In the genomic region with DNA sequence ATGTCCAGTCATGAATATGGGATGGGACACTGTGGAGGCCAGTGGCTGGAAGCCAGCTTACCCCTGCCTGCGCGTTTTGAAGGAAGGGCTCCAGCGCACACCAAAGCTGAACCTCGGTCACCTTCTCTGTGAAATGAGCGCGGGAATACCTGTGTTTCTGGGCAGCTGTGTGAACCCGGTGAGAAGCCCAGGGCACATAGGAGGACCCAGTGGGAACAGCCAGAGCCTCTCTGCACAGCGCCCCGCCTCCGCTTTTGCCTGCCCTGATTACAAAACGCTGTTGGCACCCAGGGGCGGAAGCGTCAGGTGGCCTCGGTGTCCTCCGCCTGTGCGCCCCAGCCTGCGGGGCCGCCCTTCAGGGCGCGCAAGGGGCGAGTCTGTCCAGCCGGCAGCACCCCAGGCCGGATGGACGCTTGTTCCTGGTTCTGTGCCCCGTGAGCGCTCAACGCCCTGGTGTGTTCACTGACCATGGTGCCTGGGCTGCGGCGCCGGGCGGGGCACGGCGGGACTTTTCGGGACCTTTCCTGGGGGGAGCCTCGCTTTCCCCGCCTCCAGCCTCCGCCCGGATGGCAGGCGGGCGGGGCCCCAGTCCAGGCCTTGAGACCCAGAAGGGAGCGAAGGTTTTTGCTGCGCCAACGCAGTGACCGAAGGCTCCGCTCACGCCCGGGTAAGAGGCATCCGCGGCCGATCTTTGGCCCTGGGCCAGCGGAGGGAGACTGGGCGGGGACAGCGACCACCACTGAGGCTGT, we compare ENCODE assay signal across 1 cellular context.
TF ChIP-seq lines count a peak whose summit lies in the region.

A gene (plus strand): TSS at position 588 of the 749 bp plus-strand sequence. CDS start 23,895 bp downstream, outside the sequence.

TF ChIP-seq in HepG2, 621 proteins besides CTCF, POLR2A, EP300 and RAD21 (continued from another document and continues in another):
- TF ChIP-seq ZNF792 (CRISPR knock-in tag; IDR thresholded peaks at IDR 0.05) (peak; percentile 63; the same call in 1 of the 2 replicates), GATAD2A (CRISPR knock-in tag; IDR thresholded peaks at IDR 0.05) (peak; percentile 77), ZNF530 (CRISPR knock-in tag; IDR thresholded peaks at IDR 0.05; ENCODE audit: low read depth) (no peak), NCOA1 (CRISPR knock-in tag; IDR thresholded peaks at IDR 0.05) (peak; percentile 77; the same call in 1 of the 2 replicates), ZNF614 (CRISPR knock-in tag; IDR thresholded peaks at IDR 0.05; ENCODE audit: borderline replicate concordance) (no peak), NR2F1 (CRISPR knock-in tag; IDR thresholded peaks at IDR 0.05) (no peak), RELA (CRISPR knock-in tag; IDR thresholded peaks at IDR 0.05) (no peak), ZNF749 (CRISPR knock-in tag; IDR thresholded peaks at IDR 0.05; ENCODE audit: borderline replicate concordance) (peak; percentile 53; the same call in 1 of the 2 replicates), ZNF724P (CRISPR knock-in tag; IDR thresholded peaks at IDR 0.05; ENCODE audit: borderline replicate concordance) (no peak), NFKB2 (CRISPR knock-in tag; IDR thresholded peaks at IDR 0.05; ENCODE audit: borderline replicate concordance) (peak; percentile 15; the same call in 1 of the 2 replicates), SYNCRIP (IDR thresholded peaks at IDR 0.05; ENCODE audit: insufficient read depth, low read depth, low read length) (no peak), SIN3A (IDR thresholded peaks at IDR 0.05; ENCODE audit: borderline replicate concordance, low read depth, low read length) (peak; percentile 28; the same call in 1 of the 2 replicates), SMC3 (IDR thresholded peaks at IDR 0.05; ENCODE audit: low read length) (no peak), ZNF678 (CRISPR knock-in tag; IDR thresholded peaks at IDR 0.05) (no peak), TBX3 (IDR thresholded peaks at IDR 0.05; ENCODE audit: borderline replicate concordance) (no peak), NFKBIZ (CRISPR knock-in tag; IDR thresholded peaks at IDR 0.05) (no peak), PAWR (CRISPR knock-in tag; IDR thresholded peaks at IDR 0.05; ENCODE audit: borderline replicate concordance) (no peak), ZNF879 (CRISPR knock-in tag; IDR thresholded peaks at IDR 0.05) (no peak), GATA4 (IDR thresholded peaks at IDR 0.05; ENCODE audit: borderline replicate concordance, low read depth) (no peak), FOSL2 (CRISPR knock-in tag; IDR thresholded peaks at IDR 0.05) (peak; percentile 54; the same call in 1 of the 2 replicates), CBFB (CRISPR knock-in tag; IDR thresholded peaks at IDR 0.05) (no peak; the same call in 1 of the 2 replicates), ZNF432 (CRISPR knock-in tag; IDR thresholded peaks at IDR 0.05; ENCODE audit: borderline replicate concordance) (no peak), MTF2 (CRISPR knock-in tag; IDR thresholded peaks at IDR 0.05; ENCODE audit: borderline replicate concordance) (0 out of 2 replicates have a peak, but pooled peaks have one; percentile 55), THYN1 (CRISPR knock-in tag; IDR thresholded peaks at IDR 0.05; ENCODE audit: borderline replicate concordance, low read depth) (peak; percentile 61; the same call in 1 of the 2 replicates), ZSCAN9 (CRISPR knock-in tag; IDR thresholded peaks at IDR 0.05; ENCODE audit: borderline replicate concordance) (0 out of 2 replicates have a peak, but pooled peaks have one; percentile 37), ZNF256 (CRISPR knock-in tag; conservative IDR thresholded peaks at IDR 0.05) (no peak), ZFYVE20 (CRISPR knock-in tag; IDR thresholded peaks at IDR 0.05; ENCODE audit: borderline replicate concordance, low read depth) (no peak), HOXA3 (CRISPR knock-in tag; IDR thresholded peaks at IDR 0.05) (no peak; the same call in 1 of the 2 replicates), MYNN (CRISPR knock-in tag; IDR thresholded peaks at IDR 0.05; ENCODE audit: low read depth) (no peak), ZNF768 (CRISPR knock-in tag; IDR thresholded peaks at IDR 0.05) (peak; percentile 69), MAF1 (CRISPR knock-in tag; IDR thresholded peaks at IDR 0.05; ENCODE audit: borderline replicate concordance) (no peak)
- TF ChIP-seq, protein P1, sequence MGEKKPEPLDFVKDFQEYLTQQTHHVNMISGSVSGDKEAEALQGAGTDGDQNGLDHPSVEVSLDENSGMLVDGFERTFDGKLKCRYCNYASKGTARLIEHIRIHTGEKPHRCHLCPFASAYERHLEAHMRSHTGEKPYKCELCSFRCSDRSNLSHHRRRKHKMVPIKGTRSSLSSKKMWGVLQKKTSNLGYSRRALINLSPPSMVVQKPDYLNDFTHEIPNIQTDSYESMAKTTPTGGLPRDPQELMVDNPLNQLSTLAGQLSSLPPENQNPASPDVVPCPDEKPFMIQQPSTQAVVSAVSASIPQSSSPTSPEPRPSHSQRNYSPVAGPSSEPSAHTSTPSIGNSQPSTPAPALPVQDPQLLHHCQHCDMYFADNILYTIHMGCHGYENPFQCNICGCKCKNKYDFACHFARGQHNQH (CRISPR knock-in tag; IDR thresholded peaks at IDR 0.05), result peak; percentile 95; the same call in 1 of the 2 replicates
- TF ChIP-seq, protein P2, sequence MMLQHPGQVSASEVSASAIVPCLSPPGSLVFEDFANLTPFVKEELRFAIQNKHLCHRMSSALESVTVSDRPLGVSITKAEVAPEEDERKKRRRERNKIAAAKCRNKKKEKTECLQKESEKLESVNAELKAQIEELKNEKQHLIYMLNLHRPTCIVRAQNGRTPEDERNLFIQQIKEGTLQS (CRISPR knock-in tag; IDR thresholded peaks at IDR 0.05), result no peak
- TF ChIP-seq, protein P3, sequence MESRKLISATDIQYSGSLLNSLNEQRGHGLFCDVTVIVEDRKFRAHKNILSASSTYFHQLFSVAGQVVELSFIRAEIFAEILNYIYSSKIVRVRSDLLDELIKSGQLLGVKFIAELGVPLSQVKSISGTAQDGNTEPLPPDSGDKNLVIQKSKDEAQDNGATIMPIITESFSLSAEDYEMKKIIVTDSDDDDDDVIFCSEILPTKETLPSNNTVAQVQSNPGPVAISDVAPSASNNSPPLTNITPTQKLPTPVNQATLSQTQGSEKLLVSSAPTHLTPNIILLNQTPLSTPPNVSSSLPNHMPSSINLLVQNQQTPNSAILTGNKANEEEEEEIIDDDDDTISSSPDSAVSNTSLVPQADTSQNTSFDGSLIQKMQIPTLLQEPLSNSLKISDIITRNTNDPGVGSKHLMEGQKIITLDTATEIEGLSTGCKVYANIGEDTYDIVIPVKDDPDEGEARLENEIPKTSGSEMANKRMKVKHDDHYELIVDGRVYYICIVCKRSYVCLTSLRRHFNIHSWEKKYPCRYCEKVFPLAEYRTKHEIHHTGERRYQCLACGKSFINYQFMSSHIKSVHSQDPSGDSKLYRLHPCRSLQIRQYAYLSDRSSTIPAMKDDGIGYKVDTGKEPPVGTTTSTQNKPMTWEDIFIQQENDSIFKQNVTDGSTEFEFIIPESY (CRISPR knock-in tag; IDR thresholded peaks at IDR 0.05), result no peak
- TF ChIP-seq, protein P4, sequence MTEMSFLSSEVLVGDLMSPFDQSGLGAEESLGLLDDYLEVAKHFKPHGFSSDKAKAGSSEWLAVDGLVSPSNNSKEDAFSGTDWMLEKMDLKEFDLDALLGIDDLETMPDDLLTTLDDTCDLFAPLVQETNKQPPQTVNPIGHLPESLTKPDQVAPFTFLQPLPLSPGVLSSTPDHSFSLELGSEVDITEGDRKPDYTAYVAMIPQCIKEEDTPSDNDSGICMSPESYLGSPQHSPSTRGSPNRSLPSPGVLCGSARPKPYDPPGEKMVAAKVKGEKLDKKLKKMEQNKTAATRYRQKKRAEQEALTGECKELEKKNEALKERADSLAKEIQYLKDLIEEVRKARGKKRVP (CRISPR knock-in tag; IDR thresholded peaks at IDR 0.05), result peak in 1 of 2 experiments; percentile 20; a peak in 1 of 4 replicates
- TF ChIP-seq, protein P5, sequence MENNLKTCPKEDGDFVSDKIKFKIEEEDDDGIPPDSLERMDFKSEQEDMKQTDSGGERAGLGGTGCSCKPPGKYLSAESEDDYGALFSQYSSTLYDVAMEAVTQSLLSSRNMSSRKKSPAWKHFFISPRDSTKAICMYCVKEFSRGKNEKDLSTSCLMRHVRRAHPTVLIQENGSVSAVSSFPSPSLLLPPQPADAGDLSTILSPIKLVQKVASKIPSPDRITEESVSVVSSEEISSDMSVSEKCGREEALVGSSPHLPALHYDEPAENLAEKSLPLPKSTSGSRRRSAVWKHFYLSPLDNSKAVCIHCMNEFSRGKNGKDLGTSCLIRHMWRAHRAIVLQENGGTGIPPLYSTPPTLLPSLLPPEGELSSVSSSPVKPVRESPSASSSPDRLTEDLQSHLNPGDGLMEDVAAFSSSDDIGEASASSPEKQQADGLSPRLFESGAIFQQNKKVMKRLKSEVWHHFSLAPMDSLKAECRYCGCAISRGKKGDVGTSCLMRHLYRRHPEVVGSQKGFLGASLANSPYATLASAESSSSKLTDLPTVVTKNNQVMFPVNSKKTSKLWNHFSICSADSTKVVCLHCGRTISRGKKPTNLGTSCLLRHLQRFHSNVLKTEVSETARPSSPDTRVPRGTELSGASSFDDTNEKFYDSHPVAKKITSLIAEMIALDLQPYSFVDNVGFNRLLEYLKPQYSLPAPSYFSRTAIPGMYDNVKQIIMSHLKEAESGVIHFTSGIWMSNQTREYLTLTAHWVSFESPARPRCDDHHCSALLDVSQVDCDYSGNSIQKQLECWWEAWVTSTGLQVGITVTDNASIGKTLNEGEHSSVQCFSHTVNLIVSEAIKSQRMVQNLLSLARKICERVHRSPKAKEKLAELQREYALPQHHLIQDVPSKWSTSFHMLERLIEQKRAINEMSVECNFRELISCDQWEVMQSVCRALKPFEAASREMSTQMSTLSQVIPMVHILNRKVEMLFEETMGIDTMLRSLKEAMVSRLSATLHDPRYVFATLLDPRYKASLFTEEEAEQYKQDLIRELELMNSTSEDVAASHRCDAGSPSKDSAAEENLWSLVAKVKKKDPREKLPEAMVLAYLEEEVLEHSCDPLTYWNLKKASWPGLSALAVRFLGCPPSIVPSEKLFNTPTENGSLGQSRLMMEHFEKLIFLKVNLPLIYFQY (CRISPR knock-in tag; IDR thresholded peaks at IDR 0.05; ENCODE audit: borderline replicate concordance), result no peak
- TF ChIP-seq, protein P6, sequence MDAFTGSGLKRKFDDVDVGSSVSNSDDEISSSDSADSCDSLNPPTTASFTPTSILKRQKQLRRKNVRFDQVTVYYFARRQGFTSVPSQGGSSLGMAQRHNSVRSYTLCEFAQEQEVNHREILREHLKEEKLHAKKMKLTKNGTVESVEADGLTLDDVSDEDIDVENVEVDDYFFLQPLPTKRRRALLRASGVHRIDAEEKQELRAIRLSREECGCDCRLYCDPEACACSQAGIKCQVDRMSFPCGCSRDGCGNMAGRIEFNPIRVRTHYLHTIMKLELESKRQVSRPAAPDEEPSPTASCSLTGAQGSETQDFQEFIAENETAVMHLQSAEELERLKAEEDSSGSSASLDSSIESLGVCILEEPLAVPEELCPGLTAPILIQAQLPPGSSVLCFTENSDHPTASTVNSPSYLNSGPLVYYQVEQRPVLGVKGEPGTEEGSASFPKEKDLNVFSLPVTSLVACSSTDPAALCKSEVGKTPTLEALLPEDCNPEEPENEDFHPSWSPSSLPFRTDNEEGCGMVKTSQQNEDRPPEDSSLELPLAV (CRISPR knock-in tag; conservative IDR thresholded peaks at IDR 0.05; ENCODE audit: low read depth), result no peak
- TF ChIP-seq, protein P7, sequence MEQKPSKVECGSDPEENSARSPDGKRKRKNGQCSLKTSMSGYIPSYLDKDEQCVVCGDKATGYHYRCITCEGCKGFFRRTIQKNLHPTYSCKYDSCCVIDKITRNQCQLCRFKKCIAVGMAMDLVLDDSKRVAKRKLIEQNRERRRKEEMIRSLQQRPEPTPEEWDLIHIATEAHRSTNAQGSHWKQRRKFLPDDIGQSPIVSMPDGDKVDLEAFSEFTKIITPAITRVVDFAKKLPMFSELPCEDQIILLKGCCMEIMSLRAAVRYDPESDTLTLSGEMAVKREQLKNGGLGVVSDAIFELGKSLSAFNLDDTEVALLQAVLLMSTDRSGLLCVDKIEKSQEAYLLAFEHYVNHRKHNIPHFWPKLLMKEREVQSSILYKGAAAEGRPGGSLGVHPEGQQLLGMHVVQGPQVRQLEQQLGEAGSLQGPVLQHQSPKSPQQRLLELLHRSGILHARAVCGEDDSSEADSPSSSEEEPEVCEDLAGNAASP (CRISPR knock-in tag; IDR thresholded peaks at IDR 0.05; ENCODE audit: borderline replicate concordance), result no peak; the same call in 1 of the 2 replicates
- TF ChIP-seq, protein P8, sequence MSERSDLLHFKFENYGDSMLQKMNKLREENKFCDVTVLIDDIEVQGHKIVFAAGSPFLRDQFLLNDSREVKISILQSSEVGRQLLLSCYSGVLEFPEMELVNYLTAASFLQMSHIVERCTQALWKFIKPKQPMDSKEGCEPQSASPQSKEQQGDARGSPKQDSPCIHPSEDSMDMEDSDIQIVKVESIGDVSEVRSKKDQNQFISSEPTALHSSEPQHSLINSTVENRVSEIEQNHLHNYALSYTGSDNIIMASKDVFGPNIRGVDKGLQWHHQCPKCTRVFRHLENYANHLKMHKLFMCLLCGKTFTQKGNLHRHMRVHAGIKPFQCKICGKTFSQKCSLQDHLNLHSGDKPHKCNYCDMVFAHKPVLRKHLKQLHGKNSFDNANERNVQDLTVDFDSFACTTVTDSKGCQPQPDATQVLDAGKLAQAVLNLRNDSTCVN (CRISPR knock-in tag; IDR thresholded peaks at IDR 0.05; ENCODE audit: borderline replicate concordance), result 0 out of 2 replicates have a peak, but pooled peaks have one; percentile 22
- TF ChIP-seq, protein P9, sequence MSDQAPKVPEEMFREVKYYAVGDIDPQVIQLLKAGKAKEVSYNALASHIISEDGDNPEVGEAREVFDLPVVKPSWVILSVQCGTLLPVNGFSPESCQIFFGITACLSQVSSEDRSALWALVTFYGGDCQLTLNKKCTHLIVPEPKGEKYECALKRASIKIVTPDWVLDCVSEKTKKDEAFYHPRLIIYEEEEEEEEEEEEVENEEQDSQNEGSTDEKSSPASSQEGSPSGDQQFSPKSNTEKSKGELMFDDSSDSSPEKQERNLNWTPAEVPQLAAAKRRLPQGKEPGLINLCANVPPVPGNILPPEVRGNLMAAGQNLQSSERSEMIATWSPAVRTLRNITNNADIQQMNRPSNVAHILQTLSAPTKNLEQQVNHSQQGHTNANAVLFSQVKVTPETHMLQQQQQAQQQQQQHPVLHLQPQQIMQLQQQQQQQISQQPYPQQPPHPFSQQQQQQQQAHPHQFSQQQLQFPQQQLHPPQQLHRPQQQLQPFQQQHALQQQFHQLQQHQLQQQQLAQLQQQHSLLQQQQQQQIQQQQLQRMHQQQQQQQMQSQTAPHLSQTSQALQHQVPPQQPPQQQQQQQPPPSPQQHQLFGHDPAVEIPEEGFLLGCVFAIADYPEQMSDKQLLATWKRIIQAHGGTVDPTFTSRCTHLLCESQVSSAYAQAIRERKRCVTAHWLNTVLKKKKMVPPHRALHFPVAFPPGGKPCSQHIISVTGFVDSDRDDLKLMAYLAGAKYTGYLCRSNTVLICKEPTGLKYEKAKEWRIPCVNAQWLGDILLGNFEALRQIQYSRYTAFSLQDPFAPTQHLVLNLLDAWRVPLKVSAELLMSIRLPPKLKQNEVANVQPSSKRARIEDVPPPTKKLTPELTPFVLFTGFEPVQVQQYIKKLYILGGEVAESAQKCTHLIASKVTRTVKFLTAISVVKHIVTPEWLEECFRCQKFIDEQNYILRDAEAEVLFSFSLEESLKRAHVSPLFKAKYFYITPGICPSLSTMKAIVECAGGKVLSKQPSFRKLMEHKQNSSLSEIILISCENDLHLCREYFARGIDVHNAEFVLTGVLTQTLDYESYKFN (CRISPR knock-in tag; conservative IDR thresholded peaks at IDR 0.05), result peak; percentile 31
- TF ChIP-seq, protein P10, sequence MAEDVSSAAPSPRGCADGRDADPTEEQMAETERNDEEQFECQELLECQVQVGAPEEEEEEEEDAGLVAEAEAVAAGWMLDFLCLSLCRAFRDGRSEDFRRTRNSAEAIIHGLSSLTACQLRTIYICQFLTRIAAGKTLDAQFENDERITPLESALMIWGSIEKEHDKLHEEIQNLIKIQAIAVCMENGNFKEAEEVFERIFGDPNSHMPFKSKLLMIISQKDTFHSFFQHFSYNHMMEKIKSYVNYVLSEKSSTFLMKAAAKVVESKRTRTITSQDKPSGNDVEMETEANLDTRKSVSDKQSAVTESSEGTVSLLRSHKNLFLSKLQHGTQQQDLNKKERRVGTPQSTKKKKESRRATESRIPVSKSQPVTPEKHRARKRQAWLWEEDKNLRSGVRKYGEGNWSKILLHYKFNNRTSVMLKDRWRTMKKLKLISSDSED (CRISPR knock-in tag; IDR thresholded peaks at IDR 0.05), result no peak
